ENCODE assay signal across 19 cellular contexts in the genomic region with DNA sequence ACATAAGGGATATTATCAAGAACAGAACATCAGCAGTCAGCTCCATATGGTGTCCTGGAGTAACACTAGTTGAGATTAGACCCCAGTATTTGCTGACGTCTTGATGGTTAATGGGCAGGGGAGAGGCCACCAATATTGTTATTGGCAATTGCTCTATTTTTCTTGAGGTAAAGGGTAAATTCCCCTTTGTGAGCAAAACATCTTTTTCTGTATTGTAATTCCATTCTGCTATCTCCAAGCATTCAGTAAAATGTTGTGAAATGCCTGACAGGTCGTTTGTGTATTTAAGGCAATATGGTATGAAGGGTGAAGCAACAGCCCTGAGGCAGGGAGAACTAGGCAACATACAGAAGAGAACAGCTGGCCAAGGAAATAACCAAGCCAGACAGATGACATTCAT. TPM values are rescaled to one million over a fixed set of nuclear protein-coding genes. Genes with fewer than 3 reads are reported as not detected.
DNase-seq lines count a peak whose midpoint lies in the region; ATAC-seq and TF ChIP-seq lines count a peak whose summit lies in the region.
"Had no signal": no experiment of that assay in that cellular context is flagged by ENCODE, and none has a peak within 500 bp of the region (broad histone marks: within the 10 kb centered on the region; RNA-seq: fewer than 3 reads in every experiment).

No MANE protein-coding gene starts in this region.

- H3K4ac ChIP-seq in IMR-90 (ENCODE audit: low read depth, low read length), result no peak overlapping the region; the same call in 1 of the 2 replicates

- H4K20me1 ChIP-seq in IMR-90 (ENCODE audit: insufficient read depth, low read length), result no peaks in the 10 kb centered on the region; the same call in 1 of the 2 replicates

- H2BK20ac ChIP-seq in IMR-90 (ENCODE audit: low read depth, low read length), result no peak overlapping the region

- no peak overlapping the region for H3K4me2 ChIP-seq in IMR-90 (ENCODE audit: low read depth, low read length)
- H3K4me2 ChIP-seq: smooth muscle cell had no signal

- H3K27ac ChIP-seq in IMR-90 (ENCODE audit: insufficient read depth, low read length) (peak overlapping the region; percentile 99; the same call in 1 of the 2 replicates), brain microvascular endothelial cell (peak overlapping the region; percentile 76)
- H3K27ac ChIP-seq: parathyroid adenoma, upper lobe of left lung had no signal

- in situ Hi-C loops in IMR-90 (cut with MboI; ENCODE audit: low sequenced_read_pairs) (no loop called here), brain microvascular endothelial cell (cut with HindIII; ENCODE audit: low pct_ligation_motif_present, low sequenced_read_pairs) (no loop called here)

- no peak overlapping the region for H4K8ac ChIP-seq in IMR-90 (ENCODE audit: low read depth in 2 of 2, low read length in 2 of 2)

- H3K9me1 ChIP-seq in IMR-90 (ENCODE audit: insufficient read depth, low read length), result peaks cover 20% of the 10 kb centered on the region

- no peak overlapping the region for H2AFZ ChIP-seq in IMR-90 (replicated peaks; ENCODE audit: low read length, poor library complexity)
- H2AFZ ChIP-seq: parathyroid adenoma had no signal

- no peak overlapping the region for H3K23ac ChIP-seq in IMR-90 (ENCODE audit: low read depth, low read length)

- TF ChIP-seq RAD21 in IMR-90 (IDR thresholded peaks at IDR 0.05; ENCODE audit: low read length), result 0 out of 2 replicates have a peak, but pooled peaks have one; percentile 16

- H4K91ac ChIP-seq in IMR-90 (ENCODE audit: insufficient read depth, low read depth, low read length), result no peak overlapping the region

- peak; percentile 33 for DNase-seq in AG08396 (ENCODE audit: low spot score)
- DNase-seq in IMR-90, result peak; percentile 97
- DNase-seq in brain microvascular endothelial cell, result peak; percentile 89
- peak; percentile 83 to 92 for DNase-seq in foreskin fibroblast
- DNase-seq in NCI-H2081 treated with DMSO at 0.1 percent for 48 hours (lab: John Stamatoyannopoulos, UW), result no peak
- DNase-seq in AG08395 (ENCODE audit: low spot score), result no peak
- no peak for DNase-seq in left colon
- DNase-seq: activated CD4-positive, alpha-beta memory T cell treated with anti-CD3 and anti-CD28 coated beads for 36 hours; activated naive CD8-positive, alpha-beta T cell treated with anti-CD3 and anti-CD28 coated beads, Interleukin-2, amount 10 ng/mL, durations not matched to agents 7 days and 5 days; activated T-cell treated with anti-CD3 and anti-CD28 coated beads, Interleukin-2, amount 50 U/mL, for 4 hours; hypothalamus; NCI-H2029; NCI-H774; upper lobe of left lung had no signal

- no peak overlapping the region for H3K56ac ChIP-seq in IMR-90 (ENCODE audit: extremely low read depth, insufficient read depth, low read length)

- H3K27me3 ChIP-seq in IMR-90 (ENCODE audit: control insufficient read depth, insufficient read depth, low read length) (no peaks in the 10 kb centered on the region), brain microvascular endothelial cell (replicated peaks) (no peaks in the 10 kb centered on the region)
- H3K27me3 ChIP-seq: upper lobe of left lung had no signal

- CTCF ChIA-PET in IMR-90 (lab: Yijun Ruan, JAX), result interaction anchor here (2.1 kb wide), 1 partner anchor 12 kb away, joined by 9 read pairs; no protein-coding TSS in a partner anchor

- H3K36me3 ChIP-seq in IMR-90 (ENCODE audit: control insufficient read depth, insufficient read depth, low read length) (no peaks in the 10 kb centered on the region), brain microvascular endothelial cell (replicated peaks) (no peaks in the 10 kb centered on the region)
- H3K36me3 ChIP-seq: upper lobe of left lung had no signal

- no peak overlapping the region for H2AK9ac ChIP-seq in IMR-90 (replicated peaks; ENCODE audit: low read depth, low read length, poor library complexity)

- H3K9me3 ChIP-seq in IMR-90 (ENCODE audit: control insufficient read depth, insufficient read depth, low read length), result peaks cover 3% of the 10 kb centered on the region; the same call in 1 of the 2 replicates
- H3K9me3 ChIP-seq: upper lobe of left lung had no signal

- no peak overlapping the region; the same call in 1 of the 2 replicates for H3K18ac ChIP-seq in IMR-90 (ENCODE audit: low read depth, low read length)

- no CpG with 5 or more reads among the region's 2 CpGs for whole genome bisulfite sequencing in IMR-90 (ENCODE audit: extremely low coverage in 2 of 2, insufficient read length in 1 of 2), 2 experiments

- intact Hi-C loops in IMR-90 (cut with micrococcal nuclease), result no loop called here
- intact Hi-C loops in left colon (cut with DNase I, micrococcal nuclease), result no loop called here

- no peak overlapping the region for H3K9ac ChIP-seq in IMR-90 (ENCODE audit: low read depth, low read length)
- H3K9ac ChIP-seq: parathyroid adenoma had no signal

- H3K4me3 ChIP-seq in IMR-90 (ENCODE audit: insufficient read depth, low read depth, low read length) (no peak overlapping the region), brain microvascular endothelial cell (ENCODE audit: low read depth, low read length) (no peak overlapping the region), foreskin fibroblast (ENCODE audit: low read depth in 1 of 2, low read length in 2 of 2) (no peak overlapping the region)
- H3K4me3 ChIP-seq: smooth muscle cell, upper lobe of left lung had no signal

- no peak for TF ChIP-seq POLR2A in IMR-90 (IDR thresholded peaks at IDR 0.05; ENCODE audit: low read depth, low read length)

- H3K4me1 ChIP-seq in IMR-90 (ENCODE audit: control insufficient read depth, insufficient read depth, low read length), result peaks cover 19% of the 10 kb centered on the region
- H3K4me1 ChIP-seq: upper lobe of left lung had no signal

- no peak overlapping the region for H2BK120ac ChIP-seq in IMR-90 (ENCODE audit: low read depth, low read length)

- BruUV-seq in IMR-90 (replicated peaks; lab: Mats Ljungman, UMichigan), result no TSS peak

- H2BK15ac ChIP-seq in IMR-90 (ENCODE audit: low read depth, low read length), result no peak overlapping the region

- H4K5ac ChIP-seq in IMR-90 (ENCODE audit: low read depth, low read length), result no peak overlapping the region; the same call in 1 of the 2 replicates

- H2AK5ac ChIP-seq in IMR-90 (ENCODE audit: low read depth, low read length), result no peak overlapping the region

- peak overlapping the region; percentile 61 for H2BK5ac ChIP-seq in IMR-90 (ENCODE audit: low read depth, low read length, poor library complexity, severe bottlenecking)

- POLR2A ChIA-PET in IMR-90 (lab: Charles Lee; ENCODE audit: unreplicated experiment), result no interaction called here

- no peak for TF ChIP-seq CTCF in IMR-90 (conservative IDR thresholded peaks at IDR 0.05; ENCODE audit: low read depth, low read length)
- no peak for TF ChIP-seq CTCF in brain microvascular endothelial cell (IDR thresholded peaks at IDR 0.05; ENCODE audit: low read depth, low read length, missing control alignments)
- TF ChIP-seq CTCF in foreskin fibroblast (IDR thresholded peaks at IDR 0.05; ENCODE audit: low read depth, low read length), result no peak

- dilution Hi-C loops in IMR-90 (cut with HindIII; ENCODE audit: low sequenced_read_pairs, unreplicated experiment), result no loop called here

- ATAC-seq in IMR-90 (ENCODE audit: low read depth) (peak; percentile 74), left colon (no peak), HG02973 (IDR thresholded peaks at IDR 0.05; ENCODE audit: unreplicated experiment) (no peak)
- ATAC-seq: activated T-cell treated with anti-CD3 and anti-CD28 coated beads, Interleukin-2, amount 50 U/mL, for 4 hours; Panc1; stimulated activated memory B cell treated with anti-CD40 and anti-IgM and Interleukin-4, amounts not matched to agents 10 μg/mL and 1 μg/mL and 100 μg/mL, for 72 hours had no signal

- H3K14ac ChIP-seq in IMR-90 (replicated peaks; ENCODE audit: low read depth, low read length), result no peak overlapping the region

- peaks cover 0 to 14% of the 10 kb centered on the region in 2 experiments; a peak in 3 of 4 replicates for H3K79me1 ChIP-seq in IMR-90 (ENCODE audit: low read depth in 1 of 2, low read length in 2 of 2)

TF ChIP-seq in IMR-90, 13 proteins besides CTCF, POLR2A, EP300 and RAD21 (continues in another document):
- TF ChIP-seq SMC3 (IDR thresholded peaks at IDR 0.05; ENCODE audit: low read depth, low read length) (no peak; the same call in 1 of the 2 replicates), CEBPB (IDR thresholded peaks at IDR 0.05; ENCODE audit: low read depth, low read length) (peak; percentile 99), BHLHE40 (IDR thresholded peaks at IDR 0.05; ENCODE audit: low read depth, low read length) (peak; percentile 36; the same call in 1 of the 2 replicates), FOS (IDR thresholded peaks at IDR 0.05; ENCODE audit: low read depth, low read length) (peak; percentile 59; the same call in 1 of the 2 replicates), RFX5 (IDR thresholded peaks at IDR 0.05; ENCODE audit: low read depth, low read length) (no peak), NFE2L2 (IDR thresholded peaks at IDR 0.05; ENCODE audit: low read depth, low read length) (no peak), ELK1 (IDR thresholded peaks at IDR 0.05; ENCODE audit: borderline replicate concordance, low read depth, low read length) (no peak)
- TF ChIP-seq, protein P1, sequence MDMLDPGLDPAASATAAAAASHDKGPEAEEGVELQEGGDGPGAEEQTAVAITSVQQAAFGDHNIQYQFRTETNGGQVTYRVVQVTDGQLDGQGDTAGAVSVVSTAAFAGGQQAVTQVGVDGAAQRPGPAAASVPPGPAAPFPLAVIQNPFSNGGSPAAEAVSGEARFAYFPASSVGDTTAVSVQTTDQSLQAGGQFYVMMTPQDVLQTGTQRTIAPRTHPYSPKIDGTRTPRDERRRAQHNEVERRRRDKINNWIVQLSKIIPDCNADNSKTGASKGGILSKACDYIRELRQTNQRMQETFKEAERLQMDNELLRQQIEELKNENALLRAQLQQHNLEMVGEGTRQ (IDR thresholded peaks at IDR 0.05; ENCODE audit: low read depth, low read length), result no peak

RNA-seq across cellular contexts. Expression of gene PC, which starts 21.9 kb away (rescaled TPM):
- total RNA-seq in IMR-90 (2012; rRNA removed), result 9.7 and 13.6 TPM in 2 replicates
- polyA plus RNA-seq in IMR-90 (2012; rRNA removed), result 15.7 and 20.9 TPM in 2 replicates
- 15.5 and 27.2 TPM in 2 replicates for polyA plus RNA-seq in IMR-90 (2012; cell fraction: cytosol; rRNA removed)
- 65.9 and 77.6 TPM in 2 replicates for polyA plus RNA-seq in IMR-90 (2012; cell fraction: nucleus; rRNA removed; ENCODE audit: low replicate concordance)
- total RNA-seq in left colon, result 10 to 100 TPM; 47.2 to 65.2 TPM

RNA-seq across cellular contexts. Expression of gene C11orf86, which starts 38.8 kb away (rescaled TPM):
- total RNA-seq in IMR-90 (2012; rRNA removed) (not detected in 2 replicates), left colon (10 to 100 TPM; 24.5 to 82.9 TPM)
- not detected in 2 replicates for polyA plus RNA-seq in IMR-90 (2012; rRNA removed)
- 0.04 TPM in 1 of 2 replicates, not detected in the other for polyA plus RNA-seq in IMR-90 (2012; cell fraction: cytosol; rRNA removed)
- 0.06 and 0.07 TPM in 2 replicates for polyA plus RNA-seq in IMR-90 (2012; cell fraction: nucleus; rRNA removed; ENCODE audit: low replicate concordance)
- total RNA-seq: activated CD4-positive, alpha-beta memory T cell treated with anti-CD3 and anti-CD28 coated beads for 36 hours; activated naive CD8-positive, alpha-beta T cell treated with anti-CD3 and anti-CD28 coated beads, Interleukin-2, amount 10 ng/mL, durations not matched to agents 7 days and 5 days; activated T-cell treated with anti-CD3 and anti-CD28 coated beads, Interleukin-2, amount 50 U/mL, for 4 hours; smooth muscle cell; upper lobe of left lung had no signal
- polyA plus RNA-seq: smooth muscle cell had no signal

Comparison
In these comparisons a context has a peak if more than half of its experiments do, and no peak if none do; other contexts are left out.
1. DNase-seq: peak in AG08396 (single experiment), IMR-90 (single experiment), brain microvascular endothelial cell (single experiment) and foreskin fibroblast (2 of 2); none in NCI-H2081 treated with DMSO at 0.1 percent for 48 hours (single experiment), AG08395 (single experiment) and left colon (0 of 2).
2. RNA of gene C11orf86, which starts 38.8 kb away (total RNA-seq): 24.5 to 82.9 TPM in left colon; not detected in IMR-90; every median in the first group is over 10 times any median in the second.